1 cellular context compared by ENCODE assay signal in the genomic region with DNA sequence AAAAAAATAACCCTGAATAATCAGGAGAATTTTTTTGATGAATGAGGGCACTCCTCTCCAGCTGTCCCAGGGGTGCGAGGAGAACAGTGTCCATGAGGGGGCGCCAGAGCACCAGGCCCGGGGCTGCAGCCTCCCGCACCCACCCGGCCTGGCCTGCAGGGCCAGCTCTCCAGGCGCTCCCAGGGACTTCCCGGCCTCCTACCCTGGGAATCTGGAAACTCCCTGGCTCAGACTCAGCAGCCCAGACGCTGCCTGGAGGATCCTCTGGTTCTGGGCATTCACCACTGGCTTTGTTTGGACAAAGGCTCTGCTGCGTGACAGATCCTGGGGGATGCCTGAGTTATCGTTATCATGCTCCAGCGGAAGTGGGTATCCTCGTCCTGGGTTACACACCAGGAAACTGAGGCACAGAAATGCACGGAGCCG.
TF ChIP-seq lines count a peak whose summit lies in the region.

No MANE protein-coding gene starts in this region.

TF ChIP-seq in GM23338, 12 proteins besides CTCF, POLR2A, EP300 and RAD21 (continued from another document):
- TF ChIP-seq, protein P1, sequence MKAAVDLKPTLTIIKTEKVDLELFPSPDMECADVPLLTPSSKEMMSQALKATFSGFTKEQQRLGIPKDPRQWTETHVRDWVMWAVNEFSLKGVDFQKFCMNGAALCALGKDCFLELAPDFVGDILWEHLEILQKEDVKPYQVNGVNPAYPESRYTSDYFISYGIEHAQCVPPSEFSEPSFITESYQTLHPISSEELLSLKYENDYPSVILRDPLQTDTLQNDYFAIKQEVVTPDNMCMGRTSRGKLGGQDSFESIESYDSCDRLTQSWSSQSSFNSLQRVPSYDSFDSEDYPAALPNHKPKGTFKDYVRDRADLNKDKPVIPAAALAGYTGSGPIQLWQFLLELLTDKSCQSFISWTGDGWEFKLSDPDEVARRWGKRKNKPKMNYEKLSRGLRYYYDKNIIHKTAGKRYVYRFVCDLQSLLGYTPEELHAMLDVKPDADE (IDR thresholded peaks at IDR 0.05) = no peak
- TF ChIP-seq NANOG (IDR thresholded peaks at IDR 0.05; ENCODE audit: borderline replicate concordance) (no peak), POLR2AphosphoS5 (IDR thresholded peaks at IDR 0.05; ENCODE audit: low read depth) (no peak), EZH2 (IDR thresholded peaks at IDR 0.05; ENCODE audit: low read depth, unreplicated experiment) (no peak), ZNF114 (CRISPR knock-in tag; IDR thresholded peaks at IDR 0.05) (no peak)
- TF ChIP-seq, protein P2, sequence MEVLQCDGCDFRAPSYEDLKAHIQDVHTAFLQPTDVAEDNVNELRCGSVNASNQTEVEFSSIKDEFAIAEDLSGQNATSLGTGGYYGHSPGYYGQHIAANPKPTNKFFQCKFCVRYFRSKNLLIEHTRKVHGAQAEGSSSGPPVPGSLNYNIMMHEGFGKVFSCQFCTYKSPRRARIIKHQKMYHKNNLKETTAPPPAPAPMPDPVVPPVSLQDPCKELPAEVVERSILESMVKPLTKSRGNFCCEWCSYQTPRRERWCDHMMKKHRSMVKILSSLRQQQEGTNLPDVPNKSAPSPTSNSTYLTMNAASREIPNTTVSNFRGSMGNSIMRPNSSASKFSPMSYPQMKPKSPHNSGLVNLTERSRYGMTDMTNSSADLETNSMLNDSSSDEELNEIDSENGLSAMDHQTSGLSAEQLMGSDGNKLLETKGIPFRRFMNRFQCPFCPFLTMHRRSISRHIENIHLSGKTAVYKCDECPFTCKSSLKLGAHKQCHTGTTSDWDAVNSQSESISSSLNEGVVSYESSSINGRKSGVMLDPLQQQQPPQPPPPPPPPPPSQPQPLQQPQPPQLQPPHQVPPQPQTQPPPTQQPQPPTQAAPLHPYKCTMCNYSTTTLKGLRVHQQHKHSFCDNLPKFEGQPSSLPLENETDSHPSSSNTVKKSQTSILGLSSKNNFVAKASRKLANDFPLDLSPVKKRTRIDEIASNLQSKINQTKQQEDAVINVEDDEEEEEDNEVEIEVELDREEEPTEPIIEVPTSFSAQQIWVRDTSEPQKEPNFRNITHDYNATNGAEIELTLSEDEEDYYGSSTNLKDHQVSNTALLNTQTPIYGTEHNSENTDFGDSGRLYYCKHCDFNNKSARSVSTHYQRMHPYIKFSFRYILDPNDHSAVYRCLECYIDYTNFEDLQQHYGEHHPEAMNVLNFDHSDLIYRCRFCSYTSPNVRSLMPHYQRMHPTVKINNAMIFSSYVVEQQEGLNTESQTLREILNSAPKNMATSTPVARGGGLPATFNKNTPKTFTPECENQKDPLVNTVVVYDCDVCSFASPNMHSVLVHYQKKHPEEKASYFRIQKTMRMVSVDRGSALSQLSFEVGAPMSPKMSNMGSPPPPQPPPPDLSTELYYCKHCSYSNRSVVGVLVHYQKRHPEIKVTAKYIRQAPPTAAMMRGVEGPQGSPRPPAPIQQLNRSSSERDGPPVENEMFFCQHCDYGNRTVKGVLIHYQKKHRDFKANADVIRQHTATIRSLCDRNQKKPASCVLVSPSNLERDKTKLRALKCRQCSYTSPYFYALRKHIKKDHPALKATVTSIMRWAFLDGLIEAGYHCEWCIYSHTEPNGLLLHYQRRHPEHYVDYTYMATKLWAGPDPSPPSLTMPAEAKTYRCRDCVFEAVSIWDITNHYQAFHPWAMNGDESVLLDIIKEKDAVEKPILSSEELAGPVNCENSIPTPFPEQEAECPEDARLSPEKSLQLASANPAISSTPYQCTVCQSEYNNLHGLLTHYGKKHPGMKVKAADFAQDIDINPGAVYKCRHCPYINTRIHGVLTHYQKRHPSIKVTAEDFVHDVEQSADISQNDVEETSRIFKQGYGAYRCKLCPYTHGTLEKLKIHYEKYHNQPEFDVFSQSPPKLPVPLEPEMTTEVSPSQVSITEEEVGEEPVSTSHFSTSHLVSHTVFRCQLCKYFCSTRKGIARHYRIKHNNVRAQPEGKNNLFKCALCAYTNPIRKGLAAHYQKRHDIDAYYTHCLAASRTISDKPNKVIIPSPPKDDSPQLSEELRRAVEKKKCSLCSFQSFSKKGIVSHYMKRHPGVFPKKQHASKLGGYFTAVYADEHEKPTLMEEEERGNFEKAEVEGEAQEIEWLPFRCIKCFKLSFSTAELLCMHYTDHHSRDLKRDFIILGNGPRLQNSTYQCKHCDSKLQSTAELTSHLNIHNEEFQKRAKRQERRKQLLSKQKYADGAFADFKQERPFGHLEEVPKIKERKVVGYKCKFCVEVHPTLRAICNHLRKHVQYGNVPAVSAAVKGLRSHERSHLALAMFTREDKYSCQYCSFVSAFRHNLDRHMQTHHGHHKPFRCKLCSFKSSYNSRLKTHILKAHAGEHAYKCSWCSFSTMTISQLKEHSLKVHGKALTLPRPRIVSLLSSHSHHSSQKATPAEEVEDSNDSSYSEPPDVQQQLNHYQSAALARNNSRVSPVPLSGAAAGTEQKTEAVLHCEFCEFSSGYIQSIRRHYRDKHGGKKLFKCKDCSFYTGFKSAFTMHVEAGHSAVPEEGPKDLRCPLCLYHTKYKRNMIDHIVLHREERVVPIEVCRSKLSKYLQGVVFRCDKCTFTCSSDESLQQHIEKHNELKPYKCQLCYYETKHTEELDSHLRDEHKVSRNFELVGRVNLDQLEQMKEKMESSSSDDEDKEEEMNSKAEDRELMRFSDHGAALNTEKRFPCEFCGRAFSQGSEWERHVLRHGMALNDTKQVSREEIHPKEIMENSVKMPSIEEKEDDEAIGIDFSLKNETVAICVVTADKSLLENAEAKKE (CRISPR knock-in tag; IDR thresholded peaks at IDR 0.05) = no peak
- TF ChIP-seq, protein P3, sequence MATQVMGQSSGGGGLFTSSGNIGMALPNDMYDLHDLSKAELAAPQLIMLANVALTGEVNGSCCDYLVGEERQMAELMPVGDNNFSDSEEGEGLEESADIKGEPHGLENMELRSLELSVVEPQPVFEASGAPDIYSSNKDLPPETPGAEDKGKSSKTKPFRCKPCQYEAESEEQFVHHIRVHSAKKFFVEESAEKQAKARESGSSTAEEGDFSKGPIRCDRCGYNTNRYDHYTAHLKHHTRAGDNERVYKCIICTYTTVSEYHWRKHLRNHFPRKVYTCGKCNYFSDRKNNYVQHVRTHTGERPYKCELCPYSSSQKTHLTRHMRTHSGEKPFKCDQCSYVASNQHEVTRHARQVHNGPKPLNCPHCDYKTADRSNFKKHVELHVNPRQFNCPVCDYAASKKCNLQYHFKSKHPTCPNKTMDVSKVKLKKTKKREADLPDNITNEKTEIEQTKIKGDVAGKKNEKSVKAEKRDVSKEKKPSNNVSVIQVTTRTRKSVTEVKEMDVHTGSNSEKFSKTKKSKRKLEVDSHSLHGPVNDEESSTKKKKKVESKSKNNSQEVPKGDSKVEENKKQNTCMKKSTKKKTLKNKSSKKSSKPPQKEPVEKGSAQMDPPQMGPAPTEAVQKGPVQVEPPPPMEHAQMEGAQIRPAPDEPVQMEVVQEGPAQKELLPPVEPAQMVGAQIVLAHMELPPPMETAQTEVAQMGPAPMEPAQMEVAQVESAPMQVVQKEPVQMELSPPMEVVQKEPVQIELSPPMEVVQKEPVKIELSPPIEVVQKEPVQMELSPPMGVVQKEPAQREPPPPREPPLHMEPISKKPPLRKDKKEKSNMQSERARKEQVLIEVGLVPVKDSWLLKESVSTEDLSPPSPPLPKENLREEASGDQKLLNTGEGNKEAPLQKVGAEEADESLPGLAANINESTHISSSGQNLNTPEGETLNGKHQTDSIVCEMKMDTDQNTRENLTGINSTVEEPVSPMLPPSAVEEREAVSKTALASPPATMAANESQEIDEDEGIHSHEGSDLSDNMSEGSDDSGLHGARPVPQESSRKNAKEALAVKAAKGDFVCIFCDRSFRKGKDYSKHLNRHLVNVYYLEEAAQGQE (IDR thresholded peaks at IDR 0.05; ENCODE audit: unreplicated experiment) = no peak
